9 cellular contexts compared by ENCODE assay signal in genomic region chr1:247357781-247358211, GRCh38.
DNase-seq lines count a peak whose midpoint lies in the region; ATAC-seq, FAIRE-seq and TF ChIP-seq lines count a peak whose summit lies in the region.
"Had no signal": no experiment of that assay in that cellular context is flagged by ENCODE, and none has a peak within 500 bp of the region (broad histone marks: within the 10 kb centered on the region; RNA-seq: fewer than 3 reads in every experiment).

No MANE protein-coding gene starts in this region.

- H3K4me3 ChIP-seq in fibroblast of pulmonary artery (replicated peaks; ENCODE audit: low read depth, low read length): no peak overlapping the region

- ATAC-seq in HG03066 (IDR thresholded peaks at IDR 0.05; ENCODE audit: low read depth, unreplicated experiment): peak; percentile 78
- ATAC-seq: SK-N-SH treated with all-trans-retinoic acid at 6 μM for 48 hours had no signal

- FAIRE-seq in D721Med (lab: Jason Lieb, UNC): no peak

- peak; percentile 18 for DNase-seq in stimulated activated CD4-positive, alpha-beta T cell treated with anti-CD3 and anti-CD28 coated beads, Interleukin-1b, Interleukin-23, amount 100 ng/mL, for 48 hours
- no peak for DNase-seq in stimulated activated CD4-positive, alpha-beta T cell treated with anti-CD3 and anti-CD28 coated beads, Interleukin-15, amount 100 ng/mL, for 24 hours
- peak; percentile 81 for DNase-seq in fibroblast of pulmonary artery (ENCODE audit: low read depth)
- DNase-seq in GM19238 (ENCODE audit: insufficient read length, low spot score): no peak
- DNase-seq in stimulated activated CD4-positive, alpha-beta T cell treated with anti-CD3 and anti-CD28 coated beads, Interleukin-4, amount 100 ng/mL, for 4 hours: no peak
- no peak for DNase-seq in activated effector memory CD4-positive, alpha-beta T cell treated with Interleukin-2 at 50 U/mL for 16 hours
- no peak for DNase-seq in D721Med (ENCODE audit: insufficient read length, low spot score)

- TF ChIP-seq CTCF in fibroblast of pulmonary artery (IDR thresholded peaks at IDR 0.05; ENCODE audit: low read length, missing control alignments) (no peak), D721Med (IDR thresholded peaks at IDR 0.05; ENCODE audit: insufficient read depth, missing control alignments) (no peak)

Comparison
In these comparisons a context has a peak if more than half of its experiments do, and no peak if none do; other contexts are left out.
1. DNase-seq: peak in stimulated activated CD4-positive, alpha-beta T cell treated with anti-CD3 and anti-CD28 coated beads, Interleukin-1b, Interleukin-23, amount 100 ng/mL, for 48 hours (single experiment) and fibroblast of pulmonary artery (single experiment); none in stimulated activated CD4-positive, alpha-beta T cell treated with anti-CD3 and anti-CD28 coated beads, Interleukin-15, amount 100 ng/mL, for 24 hours (single experiment), GM19238 (single experiment), stimulated activated CD4-positive, alpha-beta T cell treated with anti-CD3 and anti-CD28 coated beads, Interleukin-4, amount 100 ng/mL, for 4 hours (0 of 2), activated effector memory CD4-positive, alpha-beta T cell treated with Interleukin-2 at 50 U/mL for 16 hours (single experiment) and D721Med (single experiment).